17 cellular contexts compared by ENCODE assay signal in genomic region chr18:54794819-54795218, GRCh38. TPM values are rescaled to one million over a fixed set of nuclear protein-coding genes. Genes with fewer than 3 reads are reported as not detected.
DNase-seq lines count a peak whose midpoint lies in the region; ATAC-seq and TF ChIP-seq lines count a peak whose summit lies in the region.
"Had no signal": no experiment of that assay in that cellular context is flagged by ENCODE, and none has a peak within 500 bp of the region (broad histone marks: within the 10 kb centered on the region; RNA-seq: fewer than 3 reads in every experiment).

No MANE protein-coding gene starts in this region.

- H4K20me1 ChIP-seq in SK-N-SH (ENCODE audit: insufficient read depth) (no peaks in the 10 kb centered on the region), osteoblast (ENCODE audit: insufficient read depth, low read length) (no peaks in the 10 kb centered on the region)
- H4K20me1 ChIP-seq: BLaER1 treated with 17β-estradiol and CSF1 and Interleukin-3, amounts not matched to agents 10 nM and 100 nM had no signal

- no peak overlapping the region for H3K27ac Mint-ChIP-seq in activated T-helper 17 cell treated with anti-CD3 and anti-CD28 coated beads, Interleukin-2, amount 50 U/mL, for 72 hours
- H3K27ac Mint-ChIP-seq: B cell; CD8-positive, alpha-beta T cell; HFFc6 had no signal

- TF ChIP-seq CTCF in SK-N-SH (IDR thresholded peaks at IDR 0.05) (no peak), osteoblast (IDR thresholded peaks at IDR 0.05; ENCODE audit: extremely low read depth, low read depth, low read length) (no peak)

- no peak for ATAC-seq in GM19395 (IDR thresholded peaks at IDR 0.05; ENCODE audit: unreplicated experiment)
- no peak for ATAC-seq in activated T-helper 17 cell treated with anti-CD3 and anti-CD28 coated beads, Interleukin-2, amount 50 U/mL, for 72 hours (replicated peaks)
- ATAC-seq: CD8-positive, alpha-beta T cell; HCT116 had no signal

- no peaks in the 10 kb centered on the region for H3K4me1 Mint-ChIP-seq in activated T-helper 17 cell treated with anti-CD3 and anti-CD28 coated beads, Interleukin-2, amount 50 U/mL, for 72 hours
- H3K4me1 Mint-ChIP-seq: B cell had no signal

- POLR2A ChIA-PET in SK-N-SH (lab: Yijun Ruan, JAX) = no interaction called here

- no peaks in the 10 kb centered on the region for H3K9me3 Mint-ChIP-seq in activated T-helper 17 cell treated with anti-CD3 and anti-CD28 coated beads, Interleukin-2, amount 50 U/mL, for 72 hours
- H3K9me3 Mint-ChIP-seq: CD8-positive, alpha-beta T cell; HFFc6 had no signal

- H3K79me2 ChIP-seq in SK-N-SH (ENCODE audit: insufficient read depth) (no peaks in the 10 kb centered on the region), osteoblast (ENCODE audit: insufficient read depth, low read length) (no peaks in the 10 kb centered on the region)

- H3K9me2 ChIP-seq in SK-N-SH = no peaks in the 10 kb centered on the region

- H3K4me1 ChIP-seq in SK-N-SH (ENCODE audit: control insufficient read depth in 1 of 2, insufficient read depth in 2 of 2, low read depth in 1 of 2, low read length in 1 of 2) = peaks cover 4 to 10% of the 10 kb centered on the region in 2 experiments; a peak in 3 of 4 replicates
- H3K4me1 ChIP-seq in osteoblast (ENCODE audit: insufficient read depth, low read length) = no peaks in the 10 kb centered on the region

- H3K4me2 ChIP-seq in SK-N-SH (peak overlapping the region; percentile 59), osteoblast (ENCODE audit: insufficient read depth, low read length) (no peak overlapping the region)

- no peak for TF ChIP-seq RAD21 in SK-N-SH (IDR thresholded peaks at IDR 0.05; ENCODE audit: low read length)

- H3K36me3 ChIP-seq in SK-N-SH (replicated peaks in 1 of 2; ENCODE audit: control insufficient read depth in 1 of 2, insufficient read depth in 2 of 2, low read length in 1 of 2) (no peaks in the 10 kb centered on the region), osteoblast (ENCODE audit: insufficient read depth, low read length) (no peaks in the 10 kb centered on the region)
- H3K36me3 ChIP-seq: BLaER1 treated with 17β-estradiol and CSF1 and Interleukin-3, amounts not matched to agents 10 nM and 100 nM had no signal

- H3K9me3 ChIP-seq in SK-N-SH (no peaks in the 10 kb centered on the region), osteoblast (ENCODE audit: low read depth, low read length) (no peaks in the 10 kb centered on the region)

- H3K27ac ChIP-seq in SK-N-SH (ENCODE audit: low read depth in 2 of 2, low read length in 1 of 2) (peak overlapping the region; percentile 62 to 90), osteoblast (ENCODE audit: low read depth, low read length) (no peak overlapping the region)
- H3K27ac ChIP-seq: BLaER1 treated with 17β-estradiol and CSF1 and Interleukin-3, amounts not matched to agents 10 nM and 100 nM had no signal

- H3K27me3 ChIP-seq in SK-N-SH (ENCODE audit: insufficient read depth) (no peaks in the 10 kb centered on the region), osteoblast (ENCODE audit: insufficient read depth, low read length) (no peaks in the 10 kb centered on the region)
- H3K27me3 ChIP-seq: BLaER1 treated with 17β-estradiol and CSF1 and Interleukin-3, amounts not matched to agents 10 nM and 100 nM had no signal

- H3K36me3 Mint-ChIP-seq in activated T-helper 17 cell treated with anti-CD3 and anti-CD28 coated beads, Interleukin-2, amount 50 U/mL, for 72 hours (ENCODE audit: low read depth) = no peaks in the 10 kb centered on the region
- H3K36me3 Mint-ChIP-seq: CD8-positive, alpha-beta T cell had no signal

- CTCF ChIA-PET in SK-N-SH (lab: Yijun Ruan, JAX) = interaction anchor here (1.3 kb wide), 1 partner anchor 8 kb away, joined by 4 read pairs; no protein-coding TSS in a partner anchor

- no peak overlapping the region for H3K4me3 Mint-ChIP-seq in activated T-helper 17 cell treated with anti-CD3 and anti-CD28 coated beads, Interleukin-2, amount 50 U/mL, for 72 hours
- H3K4me3 Mint-ChIP-seq: B cell; CD8-positive, alpha-beta T cell; HFFc6 had no signal

- no peaks in the 10 kb centered on the region for H3F3A ChIP-seq in SK-N-SH (replicated peaks; ENCODE audit: insufficient read depth)

- TF ChIP-seq EP300 in SK-N-SH (IDR thresholded peaks at IDR 0.05; ENCODE audit: borderline replicate concordance in 1 of 2, low read depth in 1 of 2, low read length in 1 of 2) = peak in 1 of 2 experiments; percentile 21; a peak in 1 of 4 replicates

- 78% methylated on average over 1 of the region's 1 CpG for WGBS in SK-N-SH (ENCODE audit: low lambda C conversion rate)

- no peak overlapping the region for H3K9ac ChIP-seq in SK-N-SH
- H3K9ac ChIP-seq: BLaER1 treated with 17β-estradiol and CSF1 and Interleukin-3, amounts not matched to agents 10 nM and 100 nM had no signal

- no peak for DNase-seq in SK-N-SH
- peak; percentile 42 for DNase-seq in foreskin melanocyte
- no peak for DNase-seq in osteoblast (ENCODE audit: insufficient read length, low spot score, missing footprints)
- DNase-seq in NCI-H748 treated with DMSO at 0.1 percent for 48 hours (lab: John Stamatoyannopoulos, UW) = no peak
- DNase-seq: Calu3; CD8-positive, alpha-beta T cell; DMS 273 treated with DMSO at 0.1 percent for 48 hours; GDM1; GOT3; H7; HFFc6; IMR-90 had no signal

- no peaks in the 10 kb centered on the region for H3K27me3 Mint-ChIP-seq in activated T-helper 17 cell treated with anti-CD3 and anti-CD28 coated beads, Interleukin-2, amount 50 U/mL, for 72 hours
- H3K27me3 Mint-ChIP-seq: B cell had no signal

- H2AFZ ChIP-seq in SK-N-SH (ENCODE audit: low read depth) (peak overlapping the region; percentile 74), osteoblast (ENCODE audit: low read length) (peak overlapping the region; percentile 40)

- no peak overlapping the region for H3K4me3 ChIP-seq in SK-N-SH (ENCODE audit: low read depth in 2 of 2, low read length in 1 of 2)
- no peak overlapping the region for H3K4me3 ChIP-seq in osteoblast (ENCODE audit: insufficient read depth, low read length)
- H3K4me3 ChIP-seq: BLaER1 treated with 17β-estradiol and CSF1 and Interleukin-3, amounts not matched to agents 10 nM and 100 nM had no signal

TF ChIP-seq in SK-N-SH, 30 proteins besides CTCF, POLR2A, EP300 and RAD21 (continues in another document):
- TF ChIP-seq TCF12 (IDR thresholded peaks at IDR 0.05) (peak; percentile 67), SIN3A (IDR thresholded peaks at IDR 0.05; ENCODE audit: borderline replicate concordance, low read depth, low read length) (no peak), PBX3 (IDR thresholded peaks at IDR 0.05) (peak; percentile 64), TAF1 (IDR thresholded peaks at IDR 0.05; ENCODE audit: borderline replicate concordance, low read depth, low read length) (no peak), MAX (IDR thresholded peaks at IDR 0.05; ENCODE audit: low read depth) (no peak), IRF3 (IDR thresholded peaks at IDR 0.05; ENCODE audit: low read depth, low read length) (no peak), USF2 (IDR thresholded peaks at IDR 0.05; ENCODE audit: borderline replicate concordance, low read depth, low read length) (no peak), FOSL2 (IDR thresholded peaks at IDR 0.05; ENCODE audit: borderline replicate concordance, low read depth) (no peak), MEF2A (IDR thresholded peaks at IDR 0.05; ENCODE audit: borderline replicate concordance, low read depth) (no peak)

RNA-seq across cellular contexts. Expression of gene RAB27B, which starts 33.5 kb away (rescaled TPM):
- polyA plus RNA-seq in SK-N-SH (2012; rRNA removed) = 0.56 and 0.68 TPM in 2 replicates
- 1.1 and 1.3 TPM in 2 replicates for polyA plus RNA-seq in SK-N-SH (2012; cell fraction: cytosol; rRNA removed)
- polyA plus RNA-seq in SK-N-SH (2012; cell fraction: nucleus; rRNA removed) = 0.59 and 1.2 TPM in 2 replicates
- 55.7 and 99.0 TPM in 2 replicates for total RNA-seq in osteoblast
- under 1 TPM; 0.28 to 0.50 TPM for total RNA-seq in activated T-helper 17 cell treated with anti-CD3 and anti-CD28 coated beads, Interleukin-2, amount 50 U/mL, for 72 hours
- total RNA-seq: H7 had no signal

Comparison
In these comparisons a context has a peak if more than half of its experiments do, and no peak if none do; other contexts are left out.
1. RNA of gene RAB27B, which starts 33.5 kb away (total RNA-seq): 55.7 to 99.0 TPM in osteoblast; 0.28 to 0.50 TPM in activated T-helper 17 cell treated with anti-CD3 and anti-CD28 coated beads, Interleukin-2, amount 50 U/mL, for 72 hours; every median in the first group is over 10 times any median in the second.